In genomic region chr19:5844456-5845433, GRCh38 we compare ENCODE assay signal across 2 cellular contexts.
A peak's percentile ranks its signal among the peaks of the same experiment; 100 is the strongest.
TF ChIP-seq lines count a peak whose summit lies in the region.

No MANE protein-coding gene starts in this region.

TF ChIP-seq in HepG2, 621 proteins besides CTCF, POLR2A, EP300 and RAD21:
- TF ChIP-seq KDM1A (CRISPR knock-in tag; IDR thresholded peaks at IDR 0.05) (peak; percentile 62; the same call in 1 of the 2 replicates), BRCA1 (CRISPR knock-in tag; IDR thresholded peaks at IDR 0.05) (no peak), ZNF629 (CRISPR knock-in tag; conservative IDR thresholded peaks at IDR 0.05) (peak; percentile 92), ZNF460 (CRISPR knock-in tag; IDR thresholded peaks at IDR 0.05; ENCODE audit: borderline replicate concordance) (peak; percentile 76), HNRNPL (IDR thresholded peaks at IDR 0.05; ENCODE audit: low read depth, low read length) (no peak), YEATS2 (CRISPR knock-in tag; IDR thresholded peaks at IDR 0.05; ENCODE audit: borderline replicate concordance) (no peak), ZNF329 (CRISPR knock-in tag; IDR thresholded peaks at IDR 0.05; ENCODE audit: low read depth) (no peak), FOSL2 (CRISPR knock-in tag; IDR thresholded peaks at IDR 0.05) (peak; percentile 70), RNF219 (CRISPR knock-in tag; IDR thresholded peaks at IDR 0.05) (no peak)

TF ChIP-seq in SK-N-SH treated with all-trans-retinoic acid at 6 μM for 48 hours, 23 proteins besides CTCF, POLR2A, EP300 and RAD21:
- TF ChIP-seq OSR1 (CRISPR knock-in tag; IDR thresholded peaks at IDR 0.05) (no peak), SNAI2 (CRISPR knock-in tag; IDR thresholded peaks at IDR 0.05) (no peak), ZFP3 (CRISPR knock-in tag; IDR thresholded peaks at IDR 0.05) (peak; percentile 93)
